Comparison of ENCODE assay signal across 11 cellular contexts in genomic region chr18:57328665-57329064, GRCh38. TPM values are rescaled to one million over a fixed set of nuclear protein-coding genes. Genes with fewer than 3 reads are reported as not detected.
"Had no signal": no experiment of that assay in that cellular context is flagged by ENCODE, and none has a peak within 500 bp of the region (broad histone marks: within the 10 kb centered on the region; RNA-seq: fewer than 3 reads in every experiment).

No MANE protein-coding gene starts in this region.

- H3K9me3 ChIP-seq: HAP-1 had no signal

- H3K27ac Mint-ChIP-seq: H9, HFFc6 had no signal

- ATAC-seq: HCT116 had no signal

- DNase-seq: GM23248, GOT3, H7, H9, HCEC 1CT, HFFc6 had no signal

- H3K4me1 ChIP-seq: HAP-1 had no signal

- H3K4me3 Mint-ChIP-seq: H9, HFFc6 had no signal

- H3K36me3 ChIP-seq: HAP-1 had no signal

- H3K9ac ChIP-seq: GM23248 had no signal

- H2AFZ ChIP-seq: GM23248 had no signal

- H3K4me3 ChIP-seq: GM23248, HAP-1 had no signal

- H3K27ac ChIP-seq: GM23248 had no signal

- FAIRE-seq: H1, H54 had no signal

- H3K9me3 Mint-ChIP-seq: H9, HFFc6 had no signal

RNA-seq across cellular contexts. Expression of gene ST8SIA3, which starts 23.7 kb away (rescaled TPM):
- total RNA-seq: GM23248, H4, HFFc6 had no signal
- polyA plus RNA-seq: GM23248 had no signal
